Comparison of ENCODE assay signal across 29 cellular contexts in the genomic region with DNA sequence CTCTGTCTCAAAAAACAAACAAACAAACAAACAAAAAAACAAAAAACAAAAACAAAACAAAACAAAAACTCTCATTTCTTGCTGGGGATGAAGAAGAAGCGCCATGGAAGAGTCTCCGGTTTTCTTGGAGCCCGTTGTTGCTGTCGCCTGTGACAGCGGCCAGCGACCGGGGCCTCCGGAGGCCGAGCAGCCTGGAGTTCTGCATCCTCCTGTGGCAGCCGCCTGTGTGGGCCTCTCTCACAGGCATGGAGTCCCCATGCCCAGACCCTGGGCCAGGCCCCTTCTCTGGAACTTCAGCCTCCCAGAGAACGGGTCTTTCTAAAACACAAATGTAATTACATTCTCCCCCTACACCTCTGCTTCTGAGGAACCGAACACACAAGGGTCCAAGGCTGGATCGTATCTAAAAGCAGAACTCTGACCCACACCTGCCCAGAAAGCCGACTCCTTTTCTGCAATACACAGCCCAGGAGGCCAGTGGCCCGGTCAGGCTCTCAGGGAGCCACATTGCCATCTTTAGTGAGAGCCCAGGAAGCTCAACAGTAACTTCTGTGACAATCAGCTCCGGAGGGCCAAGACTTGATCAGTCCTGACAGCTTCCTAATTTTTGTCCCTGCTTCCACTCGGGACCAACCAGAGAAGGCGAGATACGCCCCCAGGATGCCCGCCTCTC. TPM values are rescaled to one million over a fixed set of nuclear protein-coding genes. Genes with fewer than 3 reads are reported as not detected.
DNase-seq lines count a peak whose midpoint lies in the region; ATAC-seq and TF ChIP-seq lines count a peak whose summit lies in the region.
"Had no signal": no experiment of that assay in that cellular context is flagged by ENCODE, and none has a peak within 500 bp of the region (broad histone marks: within the 10 kb centered on the region; RNA-seq: fewer than 3 reads in every experiment).

No MANE protein-coding gene starts in this region.

- H3K27me3 Mint-ChIP-seq in Caco-2 (ENCODE audit: insufficient read depth, unreplicated experiment) (no peaks in the 10 kb centered on the region), WTC11 (ENCODE audit: low read depth) (peaks cover 16% of the 10 kb centered on the region), nephron progenitor cell (ENCODE audit: low read depth, poor library complexity) (peaks cover 42% of the 10 kb centered on the region)

- no peaks in the 10 kb centered on the region for H3K27me3 ChIP-seq in Caco-2 (replicated peaks; ENCODE audit: control insufficient read depth, insufficient read depth, low read length)
- no peaks in the 10 kb centered on the region for H3K27me3 ChIP-seq in HAP-1 (ENCODE audit: low read depth)
- H3K27me3 ChIP-seq in upper lobe of right lung, result no peaks in the 10 kb centered on the region
- H3K27me3 ChIP-seq: testis had no signal

- CTCF ChIA-PET in Caco-2 (lab: Charles Lee) (interaction anchor here (1.0 to 1.7 kb wide), 6 partner anchors 26 to 107 kb away, joined by 3 to 5 read pairs (median 4); no protein-coding TSS in a partner anchor), WTC11 (lab: Charles Lee) (interaction anchor here (0.7 to 1.9 kb wide), 8 partner anchors 12 to 183 kb away, joined by 3 to 8 read pairs (median 4); a partner anchor contains a TSS)

- ATAC-seq in WTC11 (peak; percentile 34), upper lobe of right lung (no peak)

- in situ Hi-C loops in HAP-1 (cut with MboI; ENCODE audit: low sequenced_read_pairs), result no loop called here

- intact Hi-C loops in Caco-2 (cut with micrococcal nuclease; ENCODE audit: unreplicated experiment) (loop anchor here (2.0 kb wide), 1 partner anchor 22 kb away; no protein-coding TSS in a partner anchor), upper lobe of right lung (cut with DNase I) (no loop called here)

- H3K9me3 Mint-ChIP-seq in Caco-2 (ENCODE audit: unreplicated experiment) (no peaks in the 10 kb centered on the region), WTC11 (no peaks in the 10 kb centered on the region), nephron progenitor cell (no peaks in the 10 kb centered on the region)
- H3K9me3 Mint-ChIP-seq: activated CD4-positive, alpha-beta T cell treated with anti-CD3 and anti-CD28 coated beads, Interleukin-2, amount 10 ng/mL, durations not matched to agents 24 days and 14 days; activated naive CD8-positive, alpha-beta T cell treated with anti-CD3 and anti-CD28 coated beads for 36 hours; CD4-positive, alpha-beta T cell; stimulated activated naive CD8-positive, alpha-beta T cell treated with anti-CD3 and anti-CD28 coated beads, Interleukin-15, Interleukin-2, amounts not matched to agents 100 ng/mL and 50 ng/mL, for 24 hours had no signal

- H3K4me3 Mint-ChIP-seq in Caco-2 (ENCODE audit: unreplicated experiment), result peak overlapping the region; percentile 65
- H3K4me3 Mint-ChIP-seq in WTC11, result no peak overlapping the region; the same call in 1 of the 2 replicates
- peak overlapping the region; percentile 29 for H3K4me3 Mint-ChIP-seq in nephron progenitor cell
- H3K4me3 Mint-ChIP-seq: activated CD4-positive, alpha-beta T cell treated with anti-CD3 and anti-CD28 coated beads, Interleukin-2, amount 10 ng/mL, durations not matched to agents 24 days and 14 days; activated naive CD8-positive, alpha-beta T cell treated with anti-CD3 and anti-CD28 coated beads for 36 hours; CD4-positive, alpha-beta T cell; stimulated activated naive CD8-positive, alpha-beta T cell treated with anti-CD3 and anti-CD28 coated beads, Interleukin-15, Interleukin-2, amounts not matched to agents 100 ng/mL and 50 ng/mL, for 24 hours had no signal

- no peaks in the 10 kb centered on the region for H3K36me3 Mint-ChIP-seq in Caco-2 (ENCODE audit: insufficient read depth, unreplicated experiment)
- H3K36me3 Mint-ChIP-seq in WTC11, result no peaks in the 10 kb centered on the region
- no peaks in the 10 kb centered on the region for H3K36me3 Mint-ChIP-seq in nephron progenitor cell (ENCODE audit: low read depth)
- H3K36me3 Mint-ChIP-seq: activated naive CD8-positive, alpha-beta T cell treated with anti-CD3 and anti-CD28 coated beads for 36 hours had no signal

- H3K27ac Mint-ChIP-seq in Caco-2 (ENCODE audit: unreplicated experiment) (peak overlapping the region; percentile 42), WTC11 (0 out of 2 replicates have a peak overlapping the region, but pooled peaks have one; percentile 68), nephron progenitor cell (no peak overlapping the region)
- H3K27ac Mint-ChIP-seq: activated CD4-positive, alpha-beta T cell treated with anti-CD3 and anti-CD28 coated beads, Interleukin-2, amount 10 ng/mL, durations not matched to agents 24 days and 14 days; activated naive CD8-positive, alpha-beta T cell treated with anti-CD3 and anti-CD28 coated beads for 36 hours; CD4-positive, alpha-beta T cell; stimulated activated naive CD8-positive, alpha-beta T cell treated with anti-CD3 and anti-CD28 coated beads, Interleukin-15, Interleukin-2, amounts not matched to agents 100 ng/mL and 50 ng/mL, for 24 hours had no signal

- DNase-seq in Caco-2 (no peak), WTC11 (ENCODE audit: low spot score) (no peak), iPS-NIHi7 (ENCODE audit: extremely low spot score) (peak; percentile 38), nephron progenitor cell (no peak), NCI-H345 (lab: John Stamatoyannopoulos, UW) (no peak), HAP-1 (ENCODE audit: low spot score in 2 of 2) (no peak), upper lobe of right lung (no peak), NCI-H1417 treated with DMSO at 0.1 percent for 48 hours (lab: John Stamatoyannopoulos, UW) (no peak)
- DNase-seq: activated CD4-positive, alpha-beta T cell treated with anti-CD3 and anti-CD28 coated beads, Interleukin-2, amount 10 ng/mL, durations not matched to agents 24 days and 14 days; activated CD8-positive, alpha-beta memory T cell treated with anti-CD3 and anti-CD28 coated beads for 24 hours; activated effector memory CD4-positive, alpha-beta T cell treated with Interleukin-2 at 50 U/mL for 16 hours; activated naive CD8-positive, alpha-beta T cell treated with anti-CD3 and anti-CD28 coated beads for 36 hours; activated T-cell treated with anti-CD3 and anti-CD28 coated beads, Interleukin-2, amount 50 U/mL, for 1 hour; CD4-positive, alpha-beta T cell; Karpas-422; NCI-H2227 treated with DMSO at 0.1 percent for 48 hours; stimulated activated CD8-positive, alpha-beta memory T cell treated with anti-CD3 and anti-CD28 coated beads, Interleukin-4, amount 100 ng/mL, for 48 hours; T1000; testis; WERI-Rb-1 had no signal

- H3K36me3 ChIP-seq in Caco-2 (ENCODE audit: control insufficient read depth, insufficient read depth, low read length) (no peaks in the 10 kb centered on the region), HAP-1 (replicated peaks) (no peaks in the 10 kb centered on the region), upper lobe of right lung (no peaks in the 10 kb centered on the region)
- H3K36me3 ChIP-seq: WERI-Rb-1 had no signal

- no TSS peak for BruUV-seq in Caco-2 (replicated peaks; lab: Mats Ljungman, UMichigan)

- H3K4me1 Mint-ChIP-seq in Caco-2 (ENCODE audit: low read depth, unreplicated experiment), result peaks cover 12% of the 10 kb centered on the region
- peaks cover 38% of the 10 kb centered on the region for H3K4me1 Mint-ChIP-seq in WTC11
- peaks cover 67% of the 10 kb centered on the region for H3K4me1 Mint-ChIP-seq in nephron progenitor cell
- H3K4me1 Mint-ChIP-seq: activated CD4-positive, alpha-beta T cell treated with anti-CD3 and anti-CD28 coated beads, Interleukin-2, amount 10 ng/mL, durations not matched to agents 24 days and 14 days; activated naive CD8-positive, alpha-beta T cell treated with anti-CD3 and anti-CD28 coated beads for 36 hours had no signal

- TF ChIP-seq CTCF in Caco-2 (IDR thresholded peaks at IDR 0.05; ENCODE audit: insufficient read depth in 1 of 2, low read depth in 1 of 2, low read length in 1 of 2, severe bottlenecking in 1 of 2, unreplicated experiment in 1 of 2) (no peak), WTC11 (IDR thresholded peaks at IDR 0.05) (no peak), nephron progenitor cell (IDR thresholded peaks at IDR 0.05) (no peak), upper lobe of right lung (IDR thresholded peaks at IDR 0.05) (no peak)

- H3K9me3 ChIP-seq in Caco-2 (no peaks in the 10 kb centered on the region), HAP-1 (no peaks in the 10 kb centered on the region), upper lobe of right lung (no peaks in the 10 kb centered on the region)
- H3K9me3 ChIP-seq: testis had no signal

- H3K4me1 ChIP-seq in Caco-2, result peaks cover 24% of the 10 kb centered on the region
- H3K4me1 ChIP-seq in HAP-1, result no peaks in the 10 kb centered on the region
- no peaks in the 10 kb centered on the region for H3K4me1 ChIP-seq in upper lobe of right lung
- H3K4me1 ChIP-seq: parathyroid adenoma, testis had no signal

- H3K4me3 ChIP-seq in Caco-2 (ENCODE audit: low read depth, low read length) (peak overlapping the region; percentile 20; the same call in 1 of the 2 replicates), HAP-1 (no peak overlapping the region), upper lobe of right lung (no peak overlapping the region)
- H3K4me3 ChIP-seq: lung, testis had no signal

- POLR2A ChIA-PET in Caco-2 (lab: Charles Lee) (no interaction called here), WTC11 (lab: Charles Lee) (interaction anchor here (0.8 kb wide), 1 partner anchor 18 kb away, joined by 4 read pairs; a partner anchor contains a TSS)

- H3K27ac ChIP-seq in upper lobe of right lung, result no peak overlapping the region
- H3K27ac ChIP-seq: epithelial cell of prostate, HL-60, parathyroid adenoma, testis, WERI-Rb-1 had no signal

TF ChIP-seq in WTC11, 78 proteins besides CTCF, POLR2A, EP300 and RAD21 (continues in another document):
- TF ChIP-seq, protein P1, sequence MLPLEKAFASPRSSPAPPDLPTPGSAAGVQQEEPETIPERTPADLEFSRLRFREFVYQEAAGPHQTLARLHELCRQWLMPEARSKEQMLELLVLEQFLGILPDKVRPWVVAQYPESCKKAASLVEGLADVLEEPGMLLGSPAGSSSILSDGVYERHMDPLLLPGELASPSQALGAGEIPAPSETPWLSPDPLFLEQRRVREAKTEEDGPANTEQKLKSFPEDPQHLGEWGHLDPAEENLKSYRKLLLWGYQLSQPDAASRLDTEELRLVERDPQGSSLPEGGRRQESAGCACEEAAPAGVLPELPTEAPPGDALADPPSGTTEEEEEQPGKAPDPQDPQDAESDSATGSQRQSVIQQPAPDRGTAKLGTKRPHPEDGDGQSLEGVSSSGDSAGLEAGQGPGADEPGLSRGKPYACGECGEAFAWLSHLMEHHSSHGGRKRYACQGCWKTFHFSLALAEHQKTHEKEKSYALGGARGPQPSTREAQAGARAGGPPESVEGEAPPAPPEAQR (CRISPR knock-in tag; IDR thresholded peaks at IDR 0.05), result no peak
- TF ChIP-seq MXD4 (CRISPR knock-in tag; IDR thresholded peaks at IDR 0.05; ENCODE audit: borderline replicate concordance) (no peak), CBFB (CRISPR knock-in tag; IDR thresholded peaks at IDR 0.05; ENCODE audit: low read depth) (no peak), ZNF396 (CRISPR knock-in tag; IDR thresholded peaks at IDR 0.05; ENCODE audit: borderline replicate concordance) (no peak), NR2C2 (CRISPR knock-in tag; IDR thresholded peaks at IDR 0.05) (no peak), FOXK1 (CRISPR knock-in tag; IDR thresholded peaks at IDR 0.05) (no peak), NR3C1 (CRISPR knock-in tag; conservative IDR thresholded peaks at IDR 0.05; ENCODE audit: low read depth) (no peak)

RNA-seq across cellular contexts. Expression of a gene that starts 18.5 kb away (rescaled TPM):
- total RNA-seq in Caco-2 (2022) (18.6 and 21.1 TPM in 2 replicates), WTC11 (2021) (3.4 to 4.9 TPM (median 3.8 TPM) in 3 replicates), upper lobe of right lung (2.5 TPM)
- total RNA-seq: activated naive CD8-positive, alpha-beta T cell treated with anti-CD3 and anti-CD28 coated beads for 36 hours; CD4-positive, alpha-beta T cell; Daoy; glomerular endothelial cell; H4; RPMI7951 had no signal
